9 cellular contexts compared by ENCODE assay signal in genomic region chr9:38023661-38024035, GRCh38. TPM values are rescaled to one million over a fixed set of nuclear protein-coding genes. Genes with fewer than 3 reads are reported as not detected.
DNase-seq lines count a peak whose midpoint lies in the region; ATAC-seq, FAIRE-seq and TF ChIP-seq lines count a peak whose summit lies in the region.
"Had no signal": no experiment of that assay in that cellular context is flagged by ENCODE, and none has a peak within 500 bp of the region (broad histone marks: within the 10 kb centered on the region; RNA-seq: fewer than 3 reads in every experiment).

No MANE protein-coding gene starts in this region.

- TF ChIP-seq POLR2A in K562 (conservative IDR thresholded peaks at IDR 0.05) (no peak), right lobe of liver (IDR thresholded peaks at IDR 0.05) (no peak)

- TF ChIP-seq RAD21 in K562 (CRISPR knock-in tag; conservative IDR thresholded peaks at IDR 0.05 in 1 of 2, IDR thresholded peaks at IDR 0.05 in 1 of 2) = no peak

- ATAC-seq in K562 = no peak
- peak in 2 of 4 donors; percentile 1 for ATAC-seq in right lobe of liver
- no peak for ATAC-seq in HG03108 (IDR thresholded peaks at IDR 0.05; ENCODE audit: unreplicated experiment)

- H3K79me2 ChIP-seq in K562 (ENCODE audit: control insufficient read depth, insufficient read depth, low read length) = peaks cover 12% of the 10 kb centered on the region; the same call in 2 of the 3 replicates

- TF ChIP-seq EP300 in K562 (IDR thresholded peaks at IDR 0.05; ENCODE audit: low read length) = no peak

- H4K20me1 ChIP-seq in K562 (replicated peaks; ENCODE audit: control insufficient read depth, insufficient read depth, low read length) = peaks cover 26% of the 10 kb centered on the region

- DNase-seq in K562 (ENCODE audit: extremely low read depth in 1 of 4, low spot score in 3 of 4) (no peak), right lobe of liver (no peak), germinal center (ENCODE audit: low spot score) (no peak), DMS153 treated with DMSO at 0.1 percent for 48 hours (lab: John Stamatoyannopoulos, UW; ENCODE audit: unreplicated experiment) (no peak)
- DNase-seq: NCI-H524 treated with DMSO at 0.1 percent for 48 hours had no signal

- in situ Hi-C loops in K562 (cut with MboI) = no loop called here

- TF ChIP-seq CTCF in K562 (IDR thresholded peaks at IDR 0.05 in 2 of 3, conservative IDR thresholded peaks at IDR 0.05 in 1 of 3; ENCODE audit: insufficient read depth in 2 of 3, low read depth in 1 of 3, low read length in 3 of 3) (no peak), right lobe of liver (IDR thresholded peaks at IDR 0.05) (no peak)

- H3K9ac ChIP-seq in HUES6 (ENCODE audit: low read length) (peak overlapping the region; percentile 11), K562 (ENCODE audit: insufficient read depth in 1 of 2, low read depth in 2 of 2, low read length in 2 of 2) (no peak overlapping the region)

- H3K9me1 ChIP-seq in K562 (ENCODE audit: control insufficient read depth, insufficient read depth, low read length) = no peaks in the 10 kb centered on the region

- POLR2A ChIA-PET in K562 (lab: Yijun Ruan, JAX) = interaction anchor here (0.6 to 1.6 kb wide), 6 partner anchors 9 to 35 kb away, joined by 3 to 7 read pairs (median 4); no protein-coding TSS in a partner anchor

- no TSS peak for BruUV-seq in K562 (replicated peaks; lab: Mats Ljungman, UMichigan)

- H3K36me3 ChIP-seq in HUES6 (ENCODE audit: control insufficient read depth, insufficient read depth, low read length) (no peaks in the 10 kb centered on the region), K562 (ENCODE audit: control insufficient read depth, insufficient read depth, low read length) (no peaks in the 10 kb centered on the region), right lobe of liver (no peaks in the 10 kb centered on the region)

- H3K27ac ChIP-seq in HUES6 (ENCODE audit: low read depth, low read length) (no peak overlapping the region), K562 (ENCODE audit: extremely low read depth, low read depth, low read length) (no peak overlapping the region), right lobe of liver (peak overlapping the region in 2 of 3 donors; percentile 3 to 86), temporal lobe (ENCODE audit: low read depth, low read length) (peak overlapping the region; percentile 85)

- H3K4me2 ChIP-seq in K562 (ENCODE audit: insufficient read depth, low read length) = no peak overlapping the region

- CTCF ChIA-PET in K562 (lab: Yijun Ruan, JAX; ENCODE audit: low intra/inter-chr PET ratio) = no interaction called here

- H3K27me3 ChIP-seq in HUES6 (ENCODE audit: control insufficient read depth, insufficient read depth, low read length) (no peaks in the 10 kb centered on the region), K562 (ENCODE audit: control insufficient read depth in 2 of 2, insufficient read depth in 2 of 2, low read length in 2 of 2) (no peaks in the 10 kb centered on the region), right lobe of liver (no peaks in the 10 kb centered on the region)

- no peaks in the 10 kb centered on the region for H3K9me3 ChIP-seq in HUES6 (ENCODE audit: control insufficient read depth, insufficient read depth, low read depth, low read length)
- H3K9me3 ChIP-seq in K562 (replicated peaks; ENCODE audit: control insufficient read depth, insufficient read depth, low read depth, low read length) = no peaks in the 10 kb centered on the region
- H3K9me3 ChIP-seq in right lobe of liver = no peaks in the 10 kb centered on the region

- H2AFZ ChIP-seq in K562 (ENCODE audit: low read depth, low read length) = no peak overlapping the region

- peaks cover 88% of the 10 kb centered on the region for H3K4me1 ChIP-seq in HUES6 (ENCODE audit: control insufficient read depth, insufficient read depth, low read length)
- peaks cover 12 to 29% of the 10 kb centered on the region in 2 experiments; a peak in 3 of 5 replicates for H3K4me1 ChIP-seq in K562 (replicated peaks in 1 of 2; ENCODE audit: control insufficient read depth in 2 of 2, insufficient read depth in 2 of 2, low read length in 2 of 2)
- H3K4me1 ChIP-seq in right lobe of liver = peaks cover 8 to 82% (median 41%) of the 10 kb centered on the region in 4 donors

- intact Hi-C loops in K562 (cut with micrococcal nuclease) = no loop called here
- intact Hi-C loops in right lobe of liver (cut with DNase I) = no loop called here

- FAIRE-seq in K562 (lab: Jason Lieb, UNC) = no peak
- FAIRE-seq: D721Med had no signal

- 73% methylated on average over 5 of the region's 5 CpGs for WGBS in K562 (ENCODE audit: insufficient coverage, low coverage, missing lambda C conversion rate)
- 55% methylated on average over 4 of the region's 5 CpGs for WGBS in right lobe of liver (ENCODE audit: insufficient coverage, low coverage, low lambda C conversion rate, missing lambda C conversion rate)

- H3K4me3 ChIP-seq in HUES6 (ENCODE audit: low read depth, low read length) (no peak overlapping the region), K562 (no peak overlapping the region), right lobe of liver (no peak overlapping the region)

TF ChIP-seq in K562, 482 proteins besides CTCF, POLR2A, EP300 and RAD21:
- TF ChIP-seq FOXM1 (IDR thresholded peaks at IDR 0.05; ENCODE audit: low read depth) (no peak), FOXM1 (CRISPR knock-in tag; IDR thresholded peaks at IDR 0.05; ENCODE audit: low read depth) (no peak), TEAD4 (IDR thresholded peaks at IDR 0.05; ENCODE audit: low read length) (no peak), TEAD4 (CRISPR knock-in tag; IDR thresholded peaks at IDR 0.05; ENCODE audit: borderline replicate concordance) (no peak), MEIS2 (IDR thresholded peaks at IDR 0.05; ENCODE audit: partially characterized antibody) (peak; percentile 38), MBD2 (IDR thresholded peaks at IDR 0.05; ENCODE audit: borderline replicate concordance, low read depth) (no peak), MCM5 (IDR thresholded peaks at IDR 0.05; ENCODE audit: low read depth) (no peak)

RNA-seq across cellular contexts. Expression of gene SHB, which starts 45.4 kb away (rescaled TPM):
- total RNA-seq in K562 (2011; cell fraction: chromatin; rRNA removed; ENCODE audit: low replicate concordance) = 6.5 and 13.7 TPM in 2 replicates
- 10.4 and 10.7 TPM in 2 replicates for total RNA-seq in K562 (2011; cell fraction: nucleolus; rRNA removed)
- total RNA-seq in K562 (2011; cell fraction: nucleoplasm; rRNA removed) = 6.3 and 8.7 TPM in 2 replicates
- 11.7 and 12.8 TPM in 2 replicates for total RNA-seq in K562 (2014; rRNA removed)
- total RNA-seq in K562 (2014; rRNA removed; fragmentation: Illumina TruSeq; extraction: Trizol) = 3.8 and 4.0 TPM in 2 replicates
- 5.1 and 5.3 TPM in 2 replicates for total RNA-seq in K562 (2015; rRNA removed; fragmentation: Illumina TruSeq; extraction: Trizol)
- total RNA-seq in K562 (2021) = 15.4 and 16.0 TPM in 2 replicates
- polyA plus RNA-seq in K562 (2011; rRNA removed) = 3.4 and 5.1 TPM in 2 replicates
- polyA plus RNA-seq in K562 (2011; cell fraction: cytosol; rRNA removed) = 4.1 and 8.5 TPM in 2 replicates
- polyA plus RNA-seq in K562 (2011; cell fraction: nucleus; rRNA removed) = 4.9 and 8.5 TPM in 2 replicates
- 8.2 and 8.9 TPM in 2 replicates for polyA plus RNA-seq in K562 (2012)
- 9.6 TPM in 2 replicates for polyA plus RNA-seq in K562 (2014; fragmentation: Illumina TruSeq; extraction: Trizol)
- 1 to 10 TPM in 1 of 2 experiments, under 1 TPM in 1; 0.78 to 1.0 TPM for polyA plus RNA-seq in K562 (2014; fragmentation: Nextera tagmentation; extraction: Ambion mirVana)
- polyA plus RNA-seq in K562 (2014; rRNA removed) = 6.0 and 7.5 TPM in 2 replicates
- polyA minus RNA-seq in K562 (2011; rRNA and poly(A)+ RNA removed) = 4.6 and 5.7 TPM in 2 replicates
- polyA minus RNA-seq in K562 (2011; cell fraction: cytosol; rRNA and poly(A)+ RNA removed) = 7.4 and 12.6 TPM in 2 replicates
- polyA minus RNA-seq in K562 (2011; cell fraction: nucleus; rRNA and poly(A)+ RNA removed) = 6.3 and 6.4 TPM in 2 replicates
- 10 to 100 TPM; 12.0 to 43.1 (median 21.9) TPM for total RNA-seq in right lobe of liver
- total RNA-seq in temporal lobe = 11.3 TPM

Comparison
In these comparisons a context has a peak if more than half of its experiments do, and no peak if none do; other contexts are left out.
1. H3K27ac ChIP-seq: peak in right lobe of liver (2 of 3) and temporal lobe (single experiment); none in HUES6 (single experiment) and K562 (single experiment).